In genomic region chr1:6260433-6260934, GRCh38 we compare ENCODE assay signal across 9 cellular contexts. TPM values are rescaled to one million over a fixed set of nuclear protein-coding genes. Genes with fewer than 3 reads are reported as not detected.
A peak's percentile ranks its signal among the peaks of the same experiment; 100 is the strongest.
DNase-seq lines count a peak whose midpoint lies in the region; ATAC-seq and TF ChIP-seq lines count a peak whose summit lies in the region.
"Had no signal": no experiment of that assay in that cellular context is flagged by ENCODE, and none has a peak within 500 bp of the region (broad histone marks: within the 10 kb centered on the region; RNA-seq: fewer than 3 reads in every experiment).

No MANE protein-coding gene starts in this region.

- no peaks in the 10 kb centered on the region for H3K36me3 Mint-ChIP-seq in naive thymus-derived CD4-positive, alpha-beta T cell

- H3K4me2 ChIP-seq in MM.1S (ENCODE audit: low read depth, low read length) = peak overlapping the region; percentile 90

- TF ChIP-seq CTCF in MM.1S (IDR thresholded peaks at IDR 0.05; ENCODE audit: low read length) = no peak

- H3K27ac Mint-ChIP-seq in naive thymus-derived CD4-positive, alpha-beta T cell = no peak overlapping the region
- H3K27ac Mint-ChIP-seq: stimulated activated naive CD8-positive, alpha-beta T cell treated with anti-CD3 and anti-CD28 coated beads, Interleukin-15, Interleukin-2, amounts not matched to agents 100 ng/mL and 50 ng/mL, for 24 hours had no signal

- peak; percentile 48 for ATAC-seq in naive thymus-derived CD4-positive, alpha-beta T cell
- ATAC-seq in HG02981 (IDR thresholded peaks at IDR 0.05; ENCODE audit: unreplicated experiment) = no peak

- H2AFZ ChIP-seq in MM.1S (ENCODE audit: low read length) = no peak overlapping the region

- peak; percentile 41 for DNase-seq in NCI-H2171 (lab: John Stamatoyannopoulos, UW)
- DNase-seq in NCI-H2171 treated with DMSO at 0.1 percent for 48 hours (lab: John Stamatoyannopoulos, UW) = no peak
- no peak for DNase-seq in MM.1S
- peak; percentile 13 for DNase-seq in effector CD8-positive, alpha-beta T cell (lab: John Stamatoyannopoulos, UW)
- no peak for DNase-seq in naive thymus-derived CD4-positive, alpha-beta T cell
- DNase-seq in KBM-7 = no peak
- no peak for DNase-seq in MV-4-11 (lab: John Stamatoyannopoulos, UW)

- CTCF ChIA-PET in naive thymus-derived CD4-positive, alpha-beta T cell (lab: Charles Lee) = no interaction called here

- in situ Hi-C loops in KBM-7 (cut with MboI; ENCODE audit: low pct_unique_long_range_greater_than_20kb, low sequenced_read_pairs) = no loop called here

- no peak overlapping the region for H3K27ac ChIP-seq in MM.1S (ENCODE audit: low read length)
- H3K27ac ChIP-seq in naive thymus-derived CD4-positive, alpha-beta T cell (ENCODE audit: low read depth, low read length) = no peak overlapping the region

- peaks cover 51% of the 10 kb centered on the region for H3K27me3 ChIP-seq in MM.1S (replicated peaks; ENCODE audit: insufficient read depth, low read length)
- H3K27me3 ChIP-seq in naive thymus-derived CD4-positive, alpha-beta T cell (ENCODE audit: control insufficient read depth in 2 of 2, insufficient read depth in 2 of 2, low read length in 2 of 2) = no peaks in the 10 kb centered on the region

- no peaks in the 10 kb centered on the region for H3K36me3 ChIP-seq in MM.1S (replicated peaks; ENCODE audit: insufficient read depth, low read length)
- H3K36me3 ChIP-seq in naive thymus-derived CD4-positive, alpha-beta T cell (ENCODE audit: control insufficient read depth in 2 of 3, insufficient read depth in 3 of 3, low read length in 3 of 3) = no peaks in the 10 kb centered on the region

- peaks cover 0 to 26% (median 3%) of the 10 kb centered on the region in 5 donors for H3K27me3 Mint-ChIP-seq in naive thymus-derived CD4-positive, alpha-beta T cell

- H3K9me3 Mint-ChIP-seq in naive thymus-derived CD4-positive, alpha-beta T cell = peaks cover 0 to 3% (median 0%) of the 10 kb centered on the region in 11 donors
- H3K9me3 Mint-ChIP-seq: stimulated activated naive CD8-positive, alpha-beta T cell treated with anti-CD3 and anti-CD28 coated beads, Interleukin-15, Interleukin-2, amounts not matched to agents 100 ng/mL and 50 ng/mL, for 24 hours had no signal

- peaks cover 0 to 8% (median 1%) of the 10 kb centered on the region in 7 donors for H3K4me1 Mint-ChIP-seq in naive thymus-derived CD4-positive, alpha-beta T cell

- H3K9me3 ChIP-seq in MM.1S (replicated peaks; ENCODE audit: insufficient read depth, low read length) = no peaks in the 10 kb centered on the region
- no peaks in the 10 kb centered on the region for H3K9me3 ChIP-seq in naive thymus-derived CD4-positive, alpha-beta T cell (ENCODE audit: control insufficient read depth in 2 of 3, low read length in 3 of 3)

- intact Hi-C loops in naive thymus-derived CD4-positive, alpha-beta T cell (cut with micrococcal nuclease) = loop anchor here in 1 of 2 donors (1.0 kb wide), 1 partner anchor 14 kb away; no protein-coding TSS in a partner anchor

- no peaks in the 10 kb centered on the region for H3K4me1 ChIP-seq in MM.1S (ENCODE audit: low read length)
- H3K4me1 ChIP-seq in naive thymus-derived CD4-positive, alpha-beta T cell (ENCODE audit: control insufficient read depth in 2 of 2, insufficient read depth in 2 of 2, low read length in 2 of 2) = peaks cover 0 to 5% of the 10 kb centered on the region in 2 donors

- peak overlapping the region; percentile 57; the same call in 1 of the 2 replicates for H3K4me3 ChIP-seq in MM.1S (ENCODE audit: low read length)
- no peak overlapping the region for H3K4me3 ChIP-seq in naive thymus-derived CD4-positive, alpha-beta T cell (ENCODE audit: low read length)

- H3K9me2 ChIP-seq in MM.1S (replicated peaks; ENCODE audit: insufficient read depth, low read length) = no peaks in the 10 kb centered on the region

- no peaks in the 10 kb centered on the region for H4K20me1 ChIP-seq in MM.1S (ENCODE audit: insufficient read depth, low read length)

- H3F3A ChIP-seq in MM.1S (ENCODE audit: insufficient read depth, low read length) = no peaks in the 10 kb centered on the region

- H3K9ac ChIP-seq in MM.1S (ENCODE audit: low read length) = no peak overlapping the region

- H3K79me2 ChIP-seq in MM.1S (ENCODE audit: low read length) = no peaks in the 10 kb centered on the region

- POLR2A ChIA-PET in naive thymus-derived CD4-positive, alpha-beta T cell (lab: Charles Lee) = no interaction called here

- peak overlapping the region in 2 of 10 donors; percentile 58 to 69 for H3K4me3 Mint-ChIP-seq in naive thymus-derived CD4-positive, alpha-beta T cell

RNA-seq across cellular contexts. Expression of gene GPR153, which starts 0.4 kb away (rescaled TPM):
- total RNA-seq in naive thymus-derived CD4-positive, alpha-beta T cell = 1 to 10 TPM in 2 of 5 experiments, under 1 TPM in 3; 0.27 to 2.9 (median 0.59) TPM
- polyA plus RNA-seq in naive thymus-derived CD4-positive, alpha-beta T cell = not detected

RNA-seq across cellular contexts. Expression of gene HES3, which starts 16.5 kb away (rescaled TPM):
- not detected for total RNA-seq in naive thymus-derived CD4-positive, alpha-beta T cell
- polyA plus RNA-seq in naive thymus-derived CD4-positive, alpha-beta T cell = not detected

RNA-seq across cellular contexts. Expression of gene ICMT, which starts 24.7 kb away (rescaled TPM):
- 10 to 100 TPM in 3 of 5 experiments, 1 to 10 TPM in 2; 4.6 to 46.1 (median 16.3) TPM for total RNA-seq in naive thymus-derived CD4-positive, alpha-beta T cell
- 10 to 100 TPM; 12.9 to 14.3 TPM for polyA plus RNA-seq in naive thymus-derived CD4-positive, alpha-beta T cell

RNA-seq across cellular contexts. Expression of gene RNF207, which starts 54.6 kb away (rescaled TPM):
- total RNA-seq in naive thymus-derived CD4-positive, alpha-beta T cell = 10 to 100 TPM in 1 of 5 experiments, 1 to 10 TPM in 2, under 1 TPM in 2; 0.81 to 83.6 (median 3.1) TPM
- under 1 TPM; 0.09 to 0.17 TPM for polyA plus RNA-seq in naive thymus-derived CD4-positive, alpha-beta T cell

Comparison
In these comparisons a context has a peak if more than half of its experiments do, and no peak if none do; other contexts are left out.
1. DNase-seq: peak in NCI-H2171 (single experiment) and effector CD8-positive, alpha-beta T cell (single experiment); none in NCI-H2171 treated with DMSO at 0.1 percent for 48 hours (single experiment), MM.1S (single experiment), naive thymus-derived CD4-positive, alpha-beta T cell (0 of 9), KBM-7 (single experiment) and MV-4-11 (single experiment).